8 cellular contexts compared by ENCODE assay signal in the genomic region with DNA sequence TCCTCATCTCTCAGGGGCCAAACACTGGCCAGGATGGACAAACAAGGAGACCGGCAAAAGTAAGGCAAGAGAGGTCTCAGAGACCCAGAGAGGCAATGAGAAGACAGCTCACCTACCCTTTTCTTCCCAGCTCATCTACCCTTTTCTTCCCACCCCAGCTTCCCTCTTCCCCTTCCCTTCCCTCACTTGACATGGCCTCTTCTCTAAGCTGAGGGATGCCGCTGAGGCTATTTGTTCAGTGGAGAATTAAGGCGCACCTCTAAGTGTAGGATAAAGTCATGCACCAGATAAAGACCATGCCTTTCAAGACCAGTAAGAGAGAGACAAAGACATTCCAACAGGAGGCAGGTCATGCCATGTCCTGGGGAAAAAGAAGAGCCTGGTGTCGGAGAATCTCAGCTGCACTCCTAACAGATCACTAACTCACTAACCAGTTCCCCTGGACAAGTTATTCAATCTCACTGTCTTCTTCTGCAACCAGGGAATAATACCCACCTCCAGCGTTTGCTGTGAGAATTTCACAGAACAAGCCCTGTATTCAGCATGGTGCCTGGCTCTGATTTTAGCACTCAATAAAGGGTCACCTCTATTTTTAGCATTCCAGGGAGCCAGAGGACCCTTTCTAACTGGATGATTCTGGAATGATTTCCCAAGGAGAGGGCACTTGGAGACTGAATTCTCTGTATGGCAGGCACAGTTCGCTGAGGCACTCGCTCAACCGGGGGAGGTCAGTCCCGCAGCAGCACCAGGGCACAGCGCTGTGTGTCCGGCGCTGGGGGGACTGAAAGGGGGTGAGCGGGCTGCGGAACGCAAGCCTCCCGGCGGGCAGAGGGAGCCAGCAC. TPM values are rescaled to one million over a fixed set of nuclear protein-coding genes. Genes with fewer than 3 reads are reported as not detected.
DNase-seq lines count a peak whose midpoint lies in the region; ATAC-seq and TF ChIP-seq lines count a peak whose summit lies in the region.

No MANE protein-coding gene starts in this region.

- peak overlapping the region; percentile 79 for H2AK5ac ChIP-seq in mesenchymal stem cell (ENCODE audit: low read length, severe bottlenecking)

- peak overlapping the region; percentile 69 to 97 for H2BK12ac ChIP-seq in mesenchymal stem cell (ENCODE audit: low read length in 2 of 2)

- dilution Hi-C loops in mammary epithelial cell (cut with HindIII; ENCODE audit: low sequenced_read_pairs): no loop called here

- intact Hi-C loops in left ventricle myocardium inferior (cut with micrococcal nuclease): no loop called here
- intact Hi-C loops in Right ventricle myocardium superior (cut with DNase I): loop anchor here (5.0 to 10.0 kb wide), 4 partner anchors 57 to 655 kb away; partner anchors contain the start of gene MRPL33
- intact Hi-C loops in mammary epithelial cell (cut with micrococcal nuclease): loop anchor here (1.0 to 10.0 kb wide), 3 partner anchors 11 to 405 kb away; no protein-coding TSS in a partner anchor
- intact Hi-C loops in uterus (cut with DNase I; ENCODE audit: low total_unique reads): loop anchor here (5.0 to 10.0 kb wide), 3 partner anchors 305 to 682 kb away; partner anchors contain the start of genes BABAM2 and RBKS

- peak overlapping the region; percentile 97 for H4K8ac ChIP-seq in mesenchymal stem cell (ENCODE audit: low read length)

- H3K27ac ChIP-seq in left ventricle myocardium inferior (replicated peaks) (peak overlapping the region; percentile 100), mammary epithelial cell (ENCODE audit: insufficient read depth, low read depth, low read length) (peak overlapping the region; percentile 95), mesenchymal stem cell (ENCODE audit: low read length, poor library complexity, severe bottlenecking) (peak overlapping the region; percentile 84), uterus (peak overlapping the region; percentile 99 to 100)

- peak overlapping the region in 1 of 2 experiments; percentile 68 for H3K14ac ChIP-seq in mesenchymal stem cell (ENCODE audit: low read length in 2 of 2)

- peak overlapping the region in 1 of 2 experiments; percentile 49 for H3K23ac ChIP-seq in mesenchymal stem cell (ENCODE audit: low read length in 2 of 2)

- H3K18ac ChIP-seq in mesenchymal stem cell (ENCODE audit: low read depth in 1 of 2, low read length in 2 of 2): peak overlapping the region; percentile 79 to 97

- peak overlapping the region; percentile 50 for H2BK15ac ChIP-seq in mesenchymal stem cell (ENCODE audit: low read depth, poor library complexity, severe bottlenecking)

- peak overlapping the region; percentile 96 for H2BK120ac ChIP-seq in mesenchymal stem cell (ENCODE audit: low read depth, low read length)

- in situ Hi-C loops in mammary epithelial cell (cut with MboI; ENCODE audit: low sequenced_read_pairs in 2 of 2): loop anchor here in 1 of 2 donors (10.0 to 25.0 kb wide), 3 partner anchors 205 to 627 kb away; partner anchors contain the start of gene MRPL33

- peak overlapping the region; percentile 63 for H2BK5ac ChIP-seq in mesenchymal stem cell (ENCODE audit: low read depth, low read length, poor library complexity, severe bottlenecking)

- WGBS in mammary epithelial cell (ENCODE audit: low coverage, missing lambda C conversion rate): 47% methylated on average over 11 of the region's 17 CpGs
- 20% methylated on average over 17 of the region's 17 CpGs for WGBS in mesenchymal stem cell

- H4K20me1 ChIP-seq in mammary epithelial cell (ENCODE audit: insufficient read depth, low read length): no peaks in the 10 kb centered on the region

- H3K9ac ChIP-seq in mammary epithelial cell (ENCODE audit: insufficient read depth, low read length) (peak overlapping the region; percentile 82), mesenchymal stem cell (ENCODE audit: low read length) (peak overlapping the region; percentile 99)

- H3K9me3 ChIP-seq in left ventricle myocardium inferior (replicated peaks) (no peaks in the 10 kb centered on the region), mammary epithelial cell (replicated peaks; ENCODE audit: insufficient read depth, low read length) (no peaks in the 10 kb centered on the region), mesenchymal stem cell (ENCODE audit: control insufficient read depth, low read length) (no peaks in the 10 kb centered on the region), uterus (no peaks in the 10 kb centered on the region)

- H2AFZ ChIP-seq in mammary epithelial cell (ENCODE audit: low read depth, low read length) (peak overlapping the region; percentile 80), mesenchymal stem cell (ENCODE audit: low read depth, low read length) (peak overlapping the region; percentile 68)

- H3K4me3 ChIP-seq in left ventricle myocardium inferior (peak overlapping the region; percentile 84), mammary epithelial cell (replicated peaks in 1 of 3; ENCODE audit: insufficient read depth in 1 of 3, low read depth in 2 of 3, low read length in 3 of 3) (peak overlapping the region in 2 of 3 experiments; percentile 56 to 83), mesenchymal stem cell (ENCODE audit: insufficient read depth in 1 of 2, low read depth in 1 of 2, low read length in 2 of 2) (peak overlapping the region; percentile 57 to 93), uterus (peak overlapping the region; percentile 71 to 95)

- peak overlapping the region; percentile 81 to 95 for H3K4ac ChIP-seq in mesenchymal stem cell (ENCODE audit: low read depth in 1 of 2, low read length in 2 of 2)

- no peak for TF ChIP-seq POLR2A in uterus (IDR thresholded peaks at IDR 0.05)

- peaks cover 2% of the 10 kb centered on the region for H3K79me1 ChIP-seq in mesenchymal stem cell (replicated peaks; ENCODE audit: low read length, poor library complexity, severe bottlenecking)

- peak overlapping the region; percentile 97 for H3K4me2 ChIP-seq in mammary epithelial cell (ENCODE audit: insufficient read depth, low read depth, low read length)
- H3K4me2 ChIP-seq in mesenchymal stem cell (ENCODE audit: low read length, poor library complexity, severe bottlenecking): peak overlapping the region; percentile 91

- BruUV-seq in mammary epithelial cell (replicated peaks; lab: Mats Ljungman, UMichigan): no TSS peak

- no peak for ATAC-seq in Right ventricle myocardium superior (ENCODE audit: poor library complexity)
- ATAC-seq in left lobe of liver: no peak

- CTCF ChIA-PET in mammary epithelial cell (lab: Charles Lee; ENCODE audit: low non-redundant PET): no interaction called here

- peaks cover 19% of the 10 kb centered on the region for H3K79me2 ChIP-seq in mammary epithelial cell (ENCODE audit: insufficient read depth, low read length)

- H3K36me3 ChIP-seq in left ventricle myocardium inferior (no peaks in the 10 kb centered on the region), mammary epithelial cell (ENCODE audit: insufficient read depth, low read length) (no peaks in the 10 kb centered on the region), mesenchymal stem cell (ENCODE audit: control insufficient read depth in 1 of 2, insufficient read depth in 2 of 2, low read depth in 1 of 2, low read length in 2 of 2) (peaks cover under 1 to 4% of the 10 kb centered on the region in 2 experiments), uterus (no peaks in the 10 kb centered on the region)

- H3K4me1 ChIP-seq in left ventricle myocardium inferior: peaks cover 39% of the 10 kb centered on the region
- peaks cover 42% of the 10 kb centered on the region for H3K4me1 ChIP-seq in mammary epithelial cell (ENCODE audit: insufficient read depth, low read length)
- peaks cover 18% of the 10 kb centered on the region for H3K4me1 ChIP-seq in mesenchymal stem cell (ENCODE audit: control insufficient read depth, insufficient read depth, low read depth, low read length)
- H3K4me1 ChIP-seq in uterus: no peaks in the 10 kb centered on the region

- DNase-seq in left ventricle myocardium inferior (no peak), Right ventricle myocardium superior (no peak), mammary epithelial cell (no peak), mesenchymal stem cell (no peak), uterus (no peak), RKO (ENCODE audit: low spot score) (no peak), left lobe of liver (ENCODE audit: low spot score) (no peak), AG08395 (ENCODE audit: low spot score) (no peak)

- H4K91ac ChIP-seq in mesenchymal stem cell (ENCODE audit: low read length): peak overlapping the region; percentile 97

- H3K27me3 ChIP-seq in left ventricle myocardium inferior (ENCODE audit: low read depth) (no peaks in the 10 kb centered on the region), mammary epithelial cell (ENCODE audit: insufficient read depth, low read length) (no peaks in the 10 kb centered on the region), mesenchymal stem cell (ENCODE audit: control insufficient read depth in 1 of 2, insufficient read depth in 1 of 2, low read length in 2 of 2) (no peaks in the 10 kb centered on the region), uterus (no peaks in the 10 kb centered on the region)

- TF ChIP-seq CTCF in left ventricle myocardium inferior (IDR thresholded peaks at IDR 0.05; ENCODE audit: borderline replicate concordance) (no peak), mammary epithelial cell (conservative IDR thresholded peaks at IDR 0.05 in 1 of 2, IDR thresholded peaks at IDR 0.05 in 1 of 2; ENCODE audit: extremely low read depth in 1 of 2, insufficient read depth in 1 of 2, low read depth in 1 of 2, low read length in 2 of 2) (peak in 1 of 2 donors; percentile 14), uterus (IDR thresholded peaks at IDR 0.05) (peak in 2 of 4 experiments; percentile 2 to 23)

RNA-seq across cellular contexts. Expression of gene FOSL2, which starts 3.0 kb away (rescaled TPM):
- total RNA-seq in left ventricle myocardium inferior: 50.2 TPM
- 45.7 TPM for total RNA-seq in Right ventricle myocardium superior
- total RNA-seq in mammary epithelial cell: 10 to 100 TPM; 89.9 to 92.9 TPM
- 30.6 TPM for polyA plus RNA-seq in mammary epithelial cell
- 126 TPM for polyA minus RNA-seq in mammary epithelial cell
- 15.6 TPM for polyA plus RNA-seq in mesenchymal stem cell (2013, experiment 1 of 2)
- 14.8 TPM for polyA plus RNA-seq in mesenchymal stem cell (2013, experiment 2 of 2)
- 100 to 1,000 TPM in 1 of 4 donors, 10 to 100 TPM in 3; 39.8 to 134 (median 58.7) TPM for total RNA-seq in uterus
- total RNA-seq in left lobe of liver: 9.3 TPM
